ENCODE assay signal across 8 cellular contexts in the genomic region with DNA sequence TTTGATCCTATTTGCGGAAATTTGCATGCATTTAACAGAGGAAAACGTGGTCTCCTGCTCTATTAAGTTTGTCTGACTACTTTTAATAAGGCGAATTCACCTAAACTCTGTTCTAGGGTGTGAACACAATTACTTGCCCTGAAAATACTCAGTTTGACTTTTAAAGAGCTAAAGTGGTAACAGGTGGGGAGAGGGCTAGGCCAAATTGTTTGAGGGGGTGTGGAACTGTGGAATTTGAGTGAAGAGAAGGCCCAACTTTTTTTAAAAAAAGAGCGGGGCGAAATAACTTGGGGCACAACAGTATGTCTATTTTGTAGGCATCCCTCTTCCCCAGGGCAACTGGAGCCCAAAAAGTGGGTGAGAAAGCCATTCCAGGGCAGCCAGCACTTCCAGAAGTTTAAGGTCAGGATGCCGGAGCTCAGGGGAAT. TPM values are rescaled to one million over a fixed set of nuclear protein-coding genes. Genes with fewer than 3 reads are reported as not detected.
DNase-seq lines count a peak whose midpoint lies in the region; ATAC-seq, FAIRE-seq and TF ChIP-seq lines count a peak whose summit lies in the region.

No MANE protein-coding gene starts in this region.

- DNase-seq in Peyer's patch: no peak
- DNase-seq in fibroblast of mammary gland (ENCODE audit: low read depth): no peak
- DNase-seq in small intestine: no peak
- DNase-seq in middle frontal gyrus (ENCODE audit: extremely low spot score, low spot score): no peak
- DNase-seq in stimulated activated naive CD4-positive, alpha-beta T cell (lab: John Stamatoyannopoulos, UW): no peak
- no peak for DNase-seq in GM10248 (ENCODE audit: extremely low spot score)

- TF ChIP-seq POLR2A in Peyer's patch (IDR thresholded peaks at IDR 0.05): no peak

- WGBS in small intestine, 3 donors: 34 to 38% (median 35%) methylated on average over 6 of the region's 6 CpGs

- H3K9me3 ChIP-seq in Peyer's patch (no peaks in the 10 kb centered on the region), small intestine (ENCODE audit: control insufficient read depth, low read depth) (no peaks in the 10 kb centered on the region)

- peak overlapping the region; percentile 79 to 96 (median 88) for H3K4me3 ChIP-seq in Peyer's patch
- peak overlapping the region; percentile 98 for H3K4me3 ChIP-seq in fibroblast of mammary gland (ENCODE audit: control insufficient read depth, low read depth, low read length)
- peak overlapping the region; percentile 92 to 95 for H3K4me3 ChIP-seq in small intestine (ENCODE audit: low read depth in 1 of 2, low read length in 2 of 2)

- H3K27ac ChIP-seq in Peyer's patch (peak overlapping the region; percentile 84 to 92 (median 86)), small intestine (ENCODE audit: low read depth in 1 of 2, low read length in 1 of 2) (peak overlapping the region in 1 of 2 donors; percentile 99)

- TF ChIP-seq CTCF in Peyer's patch (IDR thresholded peaks at IDR 0.05): no peak
- no peak for TF ChIP-seq CTCF in fibroblast of mammary gland (conservative IDR thresholded peaks at IDR 0.05; ENCODE audit: control insufficient read depth, insufficient read depth, low read depth, low read length)
- TF ChIP-seq CTCF in GM10248 (IDR thresholded peaks at IDR 0.05; ENCODE audit: control extremely low read depth, extremely low read depth, low read depth, missing control alignments): no peak

- H3K36me3 ChIP-seq in Peyer's patch (no peaks in the 10 kb centered on the region), small intestine (ENCODE audit: control insufficient read depth in 2 of 2, insufficient read depth in 2 of 2, low read length in 2 of 2) (no peaks in the 10 kb centered on the region)

- FAIRE-seq in small intestine (lab: Jason Lieb, UNC): no peak

- POLR2A ChIA-PET in GM10248 (lab: Yijun Ruan, JAX): no interaction called here

- H3K27me3 ChIP-seq in Peyer's patch (no peaks in the 10 kb centered on the region), small intestine (ENCODE audit: control insufficient read depth in 2 of 2, insufficient read depth in 2 of 2, low read length in 2 of 2) (no peaks in the 10 kb centered on the region)

- H3K4me1 ChIP-seq in Peyer's patch (peaks cover 0 to 22% (median 3%) of the 10 kb centered on the region in 4 donors), small intestine (ENCODE audit: control insufficient read depth in 2 of 2, insufficient read depth in 1 of 2, low read depth in 1 of 2, low read length in 1 of 2) (peaks cover 2 to 3% of the 10 kb centered on the region in 2 donors)

- CTCF ChIA-PET in GM10248 (lab: Yijun Ruan, JAX): interaction anchor here (0.6 to 3.3 kb wide), 14 partner anchors 9 to 1262 kb away, joined by 3 to 18 read pairs (median 4); no protein-coding TSS in a partner anchor

- ATAC-seq in GM18858 (IDR thresholded peaks at IDR 0.05; ENCODE audit: unreplicated experiment): peak; percentile 6
- peak; percentile 3 for ATAC-seq in HG02610 (IDR thresholded peaks at IDR 0.05; ENCODE audit: unreplicated experiment)

RNA-seq across cellular contexts. Expression of gene FXR1, which starts 0.6 kb away (rescaled TPM):
- total RNA-seq in Peyer's patch: 100 to 1,000 TPM in 1 of 4 donors, 10 to 100 TPM in 3; 54.5 to 115 (median 79.9) TPM
- 10 to 100 TPM; 42.7 to 55.4 (median 46.7) TPM for polyA plus RNA-seq in small intestine
